11 cellular contexts compared by ENCODE assay signal in the genomic region with DNA sequence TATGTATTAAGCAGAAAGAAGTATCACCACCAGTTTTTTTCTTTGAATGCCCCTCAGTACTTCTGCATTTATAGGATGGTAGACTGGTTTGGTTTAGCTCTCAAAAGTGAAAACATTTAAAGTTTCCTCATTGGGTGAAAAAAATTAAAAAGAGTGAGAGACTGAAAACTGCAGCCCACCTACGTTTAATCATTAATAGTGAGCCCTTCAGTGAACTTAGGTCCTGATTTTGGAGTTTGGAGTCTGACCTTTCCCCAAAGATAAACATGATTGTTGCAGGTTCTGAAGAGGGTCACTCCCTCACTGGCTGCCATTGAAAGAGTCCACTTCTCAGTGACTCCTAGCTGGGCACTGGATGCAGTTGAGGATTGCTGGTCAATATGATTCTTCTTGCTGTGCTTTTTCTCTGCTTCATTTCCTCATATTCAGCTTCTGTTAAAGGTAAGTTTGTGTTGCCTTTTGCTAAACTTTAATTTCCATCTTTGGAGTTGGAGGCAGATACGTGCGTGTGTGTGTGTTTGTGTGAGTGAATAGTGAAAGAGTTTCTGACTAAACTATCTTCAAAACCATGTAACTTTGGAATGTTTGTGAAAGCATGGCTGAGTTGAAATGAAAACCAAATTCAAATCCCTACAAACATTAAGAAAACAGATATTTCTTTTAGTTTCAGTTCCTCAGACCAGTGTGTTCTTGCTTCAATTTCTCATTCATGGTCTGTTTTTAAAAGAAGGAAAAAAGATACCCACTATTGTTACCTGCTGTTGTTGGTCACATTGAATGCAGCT. TPM values are rescaled to one million over a fixed set of nuclear protein-coding genes. Genes with fewer than 3 reads are reported as not detected.
DNase-seq lines count a peak whose midpoint lies in the region; ATAC-seq and TF ChIP-seq lines count a peak whose summit lies in the region.
"Had no signal": no experiment of that assay in that cellular context is flagged by ENCODE, and none has a peak within 500 bp of the region (broad histone marks: within the 10 kb centered on the region; RNA-seq: fewer than 3 reads in every experiment).

A gene (plus strand): TSS at position 295 of the 785 bp plus-strand sequence. CDS start 86 bp downstream, at position 381.

- ATAC-seq in GM18858 (IDR thresholded peaks at IDR 0.05; ENCODE audit: unreplicated experiment) (peak; percentile 90), HG02571 (IDR thresholded peaks at IDR 0.05; ENCODE audit: unreplicated experiment) (peak; percentile 73)

- no peaks in the 10 kb centered on the region for H3K9me3 Mint-ChIP-seq in CD8-positive, alpha-beta memory T cell

- CTCF ChIA-PET in CD8-positive, alpha-beta memory T cell (lab: Charles Lee) = no interaction called here

- no peak within 1 kb of the TSS for H3K9ac ChIP-seq in HUES6 (ENCODE audit: low read length)

- no peaks in the 10 kb centered on the region for H3K4me1 Mint-ChIP-seq in CD8-positive, alpha-beta memory T cell

- no peaks in the 10 kb centered on the region for H3K27me3 ChIP-seq in HUES6 (ENCODE audit: control insufficient read depth, insufficient read depth, low read length)
- H3K27me3 ChIP-seq in muscle layer of duodenum (ENCODE audit: low read depth, low read length) = no peaks in the 10 kb centered on the region
- no peaks in the 10 kb centered on the region for H3K27me3 ChIP-seq in WERI-Rb-1 (ENCODE audit: insufficient read depth, low read depth, severe bottlenecking)
- no peaks in the 10 kb centered on the region for H3K27me3 ChIP-seq in CD8-positive, alpha-beta memory T cell (ENCODE audit: insufficient read depth, low read length, poor library complexity, severe bottlenecking)

- no peaks in the 10 kb centered on the region for H3K36me3 ChIP-seq in HUES6 (ENCODE audit: control insufficient read depth, insufficient read depth, low read length)
- no peaks in the 10 kb centered on the region for H3K36me3 ChIP-seq in muscle layer of duodenum (ENCODE audit: control insufficient read depth in 1 of 2, insufficient read depth in 2 of 2, low read length in 2 of 2)
- no peaks in the 10 kb centered on the region for H3K36me3 ChIP-seq in WERI-Rb-1
- H3K36me3 ChIP-seq in CD8-positive, alpha-beta memory T cell (ENCODE audit: insufficient read depth, low read length) = no peaks in the 10 kb centered on the region
- H3K36me3 ChIP-seq: breast epithelium had no signal

- no peak within 1 kb of the TSS for H3K4me3 Mint-ChIP-seq in CD8-positive, alpha-beta memory T cell

- H3K36me3 Mint-ChIP-seq in CD8-positive, alpha-beta memory T cell = no peaks in the 10 kb centered on the region

- peak within 1 kb of the TSS; percentile 22; the same call in 1 of the 2 replicates for H3K4me3 ChIP-seq in HUES6 (ENCODE audit: low read depth, low read length)
- peak within 1 kb of the TSS in 1 of 2 donors; percentile 60 for H3K4me3 ChIP-seq in muscle layer of duodenum (ENCODE audit: low read depth in 1 of 2, low read length in 2 of 2)
- no peak within 1 kb of the TSS for H3K4me3 ChIP-seq in WERI-Rb-1 (ENCODE audit: low read depth, low read length)
- H3K4me3 ChIP-seq in CD8-positive, alpha-beta memory T cell (ENCODE audit: low read length) = no peak within 1 kb of the TSS
- H3K4me3 ChIP-seq: breast epithelium had no signal

- no peak within 1 kb of the TSS for H3K27ac Mint-ChIP-seq in CD8-positive, alpha-beta memory T cell

- H3K4me1 ChIP-seq in HUES6 (ENCODE audit: control insufficient read depth, insufficient read depth, low read length) (peaks cover 9% of the 10 kb centered on the region; the same call in 1 of the 2 replicates), muscle layer of duodenum (ENCODE audit: control insufficient read depth in 1 of 2, insufficient read depth in 2 of 2, low read length in 2 of 2) (peaks cover 0 to 7% of the 10 kb centered on the region in 2 donors)
- no peaks in the 10 kb centered on the region for H3K4me1 ChIP-seq in CD8-positive, alpha-beta memory T cell (ENCODE audit: insufficient read depth, low read length)
- H3K4me1 ChIP-seq: breast epithelium had no signal

- H3K27ac ChIP-seq in HUES6 (ENCODE audit: low read depth, low read length) = 0 out of 2 replicates have a peak within 1 kb of the TSS, but pooled peaks have one; percentile 40
- H3K27ac ChIP-seq in muscle layer of duodenum (ENCODE audit: low read length) = peak within 1 kb of the TSS; percentile 73
- H3K27ac ChIP-seq in WERI-Rb-1 = no peak within 1 kb of the TSS
- H3K27ac ChIP-seq in CD8-positive, alpha-beta memory T cell (ENCODE audit: low read depth, low read length) = no peak within 1 kb of the TSS
- H3K27ac ChIP-seq: breast epithelium had no signal

- no peak for TF ChIP-seq CTCF in WERI-Rb-1 (IDR thresholded peaks at IDR 0.05; ENCODE audit: low read depth, low read length)

- peaks cover 26 to 67% of the 10 kb centered on the region in 2 donors for H3K27me3 Mint-ChIP-seq in CD8-positive, alpha-beta memory T cell

- POLR2A ChIA-PET in CD8-positive, alpha-beta memory T cell (lab: Charles Lee) = no interaction called here

- H3K9me3 ChIP-seq in HUES6 (ENCODE audit: control insufficient read depth, insufficient read depth, low read depth, low read length) (no peaks in the 10 kb centered on the region), muscle layer of duodenum (ENCODE audit: control insufficient read depth in 1 of 2, low read length in 2 of 2) (no peaks in the 10 kb centered on the region), WERI-Rb-1 (ENCODE audit: severe bottlenecking) (no peaks in the 10 kb centered on the region)
- no peaks in the 10 kb centered on the region for H3K9me3 ChIP-seq in CD8-positive, alpha-beta memory T cell (ENCODE audit: low read length)
- H3K9me3 ChIP-seq: breast epithelium had no signal

- DNase-seq in COR-L47 (lab: John Stamatoyannopoulos, UW) (no peak), NCI-H1436 treated with DMSO at 0.1 percent for 48 hours (lab: John Stamatoyannopoulos, UW) (no peak), WERI-Rb-1 (no peak)
- no peak for DNase-seq in CD8-positive, alpha-beta memory T cell
- DNase-seq: DMS79, T1000 had no signal

RNA-seq across cellular contexts. Expression of the gene that starts here (rescaled TPM):
- not detected for total RNA-seq in CD8-positive, alpha-beta memory T cell
- not detected for polyA plus RNA-seq in CD8-positive, alpha-beta memory T cell

Comparison
In these comparisons a context has a peak if more than half of its experiments do, and no peak if none do; other contexts are left out.
1. H3K27ac ChIP-seq: peak in HUES6 (single experiment) and muscle layer of duodenum (single experiment); none in WERI-Rb-1 (single experiment) and CD8-positive, alpha-beta memory T cell (single experiment).